ENCODE assay signal across 16 cellular contexts in the genomic region with DNA sequence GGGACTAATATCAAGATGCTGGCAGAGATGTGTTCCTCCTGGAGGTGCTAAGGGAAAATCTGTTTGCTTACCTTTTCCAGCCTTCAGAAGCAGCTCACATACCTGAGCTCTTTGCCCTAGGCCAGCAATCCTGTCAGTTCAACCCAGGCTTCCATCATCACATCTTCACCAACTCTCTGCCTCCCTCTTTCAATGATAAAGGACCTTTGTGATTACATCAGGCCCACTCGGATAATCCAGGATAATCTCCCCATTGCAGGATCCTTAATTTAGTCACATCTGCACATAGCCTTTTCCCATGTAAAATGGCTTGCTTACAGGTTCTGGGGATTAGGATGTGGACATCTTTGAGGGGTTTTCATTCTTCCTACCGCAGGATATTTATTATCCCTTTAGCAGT. TPM values are rescaled to one million over a fixed set of nuclear protein-coding genes. Genes with fewer than 3 reads are reported as not detected.
DNase-seq lines count a peak whose midpoint lies in the region; ATAC-seq lines count a peak whose summit lies in the region.
"Had no signal": no experiment of that assay in that cellular context is flagged by ENCODE, and none has a peak within 500 bp of the region (broad histone marks: within the 10 kb centered on the region; RNA-seq: fewer than 3 reads in every experiment).

No MANE protein-coding gene starts in this region.

- no peaks in the 10 kb centered on the region for H3K79me1 ChIP-seq in mesendoderm (ENCODE audit: low read length)

- H3K4ac ChIP-seq in mesendoderm (ENCODE audit: low read depth, low read length) = no peak overlapping the region

- H3K79me2 ChIP-seq in mesendoderm (ENCODE audit: control insufficient read depth, insufficient read depth, low read length) = no peaks in the 10 kb centered on the region

- WGBS in HUES64 = 25% methylated on average over 1 of the region's 2 CpGs
- WGBS in mesendoderm (ENCODE audit: extremely low coverage, insufficient coverage, low lambda C conversion rate) = no CpG with 5 or more reads among the region's 2 CpGs

- no peak for ATAC-seq in HG03432 (IDR thresholded peaks at IDR 0.05; ENCODE audit: unreplicated experiment)
- ATAC-seq in activated CD8-positive, alpha-beta T cell treated with anti-CD3 and anti-CD28 coated beads, Interleukin-2, amount 10 ng/mL, durations not matched to agents 7 days and 5 days = no peak
- ATAC-seq: A549 had no signal

- H3K27me3 Mint-ChIP-seq in activated CD8-positive, alpha-beta T cell treated with anti-CD3 and anti-CD28 coated beads, Interleukin-2, amount 10 ng/mL, durations not matched to agents 7 days and 5 days (ENCODE audit: low read depth) = no peaks in the 10 kb centered on the region
- H3K27me3 Mint-ChIP-seq: CD4-positive, alpha-beta T cell had no signal

- H2BK5ac ChIP-seq in mesendoderm (ENCODE audit: low read length) = no peak overlapping the region

- no peak overlapping the region for H3K23ac ChIP-seq in mesendoderm (ENCODE audit: low read length)

- peak overlapping the region; percentile 26; the same call in 1 of the 2 replicates for H3K27ac ChIP-seq in HUES64 (ENCODE audit: low read depth, low read length)
- H3K27ac ChIP-seq in mesendoderm (ENCODE audit: low read depth, low read length) = no peak overlapping the region
- H3K27ac ChIP-seq: 22Rv1, A549, C4-2B, GM23248 had no signal

- no peak overlapping the region for H3K27ac Mint-ChIP-seq in activated CD8-positive, alpha-beta T cell treated with anti-CD3 and anti-CD28 coated beads, Interleukin-2, amount 10 ng/mL, durations not matched to agents 7 days and 5 days
- H3K27ac Mint-ChIP-seq: CD4-positive, alpha-beta T cell had no signal

- H3K36me3 ChIP-seq in HUES64 (ENCODE audit: insufficient read depth, low read length) (peaks cover 2% of the 10 kb centered on the region; the same call in 1 of the 2 replicates), mesendoderm (ENCODE audit: control insufficient read depth, insufficient read depth, low read length) (no peaks in the 10 kb centered on the region)

- no peak overlapping the region for H3K4me2 ChIP-seq in mesendoderm (ENCODE audit: low read length)
- H3K4me2 ChIP-seq: A549 had no signal

- no peaks in the 10 kb centered on the region for H3K9me3 ChIP-seq in HUES64 (ENCODE audit: insufficient read depth, low read depth, low read length)
- H3K9me3 ChIP-seq: A549 had no signal

- no peak overlapping the region for H2BK15ac ChIP-seq in mesendoderm (replicated peaks; ENCODE audit: low read depth)

- no peak overlapping the region for H3K56ac ChIP-seq in mesendoderm (ENCODE audit: low read length)

- no peak overlapping the region for H3K18ac ChIP-seq in mesendoderm (ENCODE audit: low read length)

- H3K4me1 Mint-ChIP-seq in activated CD8-positive, alpha-beta T cell treated with anti-CD3 and anti-CD28 coated beads, Interleukin-2, amount 10 ng/mL, durations not matched to agents 7 days and 5 days (ENCODE audit: low read depth) = no peaks in the 10 kb centered on the region

- no peak overlapping the region for H4K8ac ChIP-seq in mesendoderm (ENCODE audit: low read depth, low read length)

- no peak overlapping the region for H2AK5ac ChIP-seq in mesendoderm (ENCODE audit: low read length)

- H3K4me3 Mint-ChIP-seq in activated CD8-positive, alpha-beta T cell treated with anti-CD3 and anti-CD28 coated beads, Interleukin-2, amount 10 ng/mL, durations not matched to agents 7 days and 5 days = no peak overlapping the region
- H3K4me3 Mint-ChIP-seq: CD4-positive, alpha-beta T cell had no signal

- peaks cover 2% of the 10 kb centered on the region for H3K36me3 Mint-ChIP-seq in activated CD8-positive, alpha-beta T cell treated with anti-CD3 and anti-CD28 coated beads, Interleukin-2, amount 10 ng/mL, durations not matched to agents 7 days and 5 days (ENCODE audit: low read depth)

- H4K5ac ChIP-seq in mesendoderm (ENCODE audit: low read length) = no peak overlapping the region

- POLR2A ChIA-PET in activated CD8-positive, alpha-beta T cell treated with anti-CD3 and anti-CD28 coated beads, Interleukin-2, amount 10 ng/mL, durations not matched to agents 7 days and 5 days (lab: Charles Lee) = no interaction called here

- CTCF ChIA-PET in activated CD8-positive, alpha-beta T cell treated with anti-CD3 and anti-CD28 coated beads, Interleukin-2, amount 10 ng/mL, durations not matched to agents 7 days and 5 days (lab: Charles Lee) = no interaction called here

- no peaks in the 10 kb centered on the region for H3K9me3 Mint-ChIP-seq in activated CD8-positive, alpha-beta T cell treated with anti-CD3 and anti-CD28 coated beads, Interleukin-2, amount 10 ng/mL, durations not matched to agents 7 days and 5 days (ENCODE audit: insufficient read depth)
- H3K9me3 Mint-ChIP-seq: CD4-positive, alpha-beta T cell had no signal

- H3K4me1 ChIP-seq in HUES64 (ENCODE audit: insufficient read depth, low read length) (peaks cover 14% of the 10 kb centered on the region), mesendoderm (ENCODE audit: control insufficient read depth, low read depth, low read length) (no peaks in the 10 kb centered on the region)
- H3K4me1 ChIP-seq: A549 had no signal

- DNase-seq in ELF-1 (ENCODE audit: low read depth, low spot score) (peak; percentile 70), NCI-H82 treated with DMSO at 0.1 percent for 48 hours (lab: John Stamatoyannopoulos, UW; ENCODE audit: unreplicated experiment) (peak; percentile 83), mesendoderm (peak; percentile 27), NCI-H1048 (lab: John Stamatoyannopoulos, UW) (no peak)
- DNase-seq in activated CD8-positive, alpha-beta T cell treated with anti-CD3 and anti-CD28 coated beads, Interleukin-2, amount 10 ng/mL, durations not matched to agents 7 days and 5 days = no peak
- DNase-seq: AML-193; CD4-positive, alpha-beta T cell; DMS153; DMS79; GF-D8; GM23248 had no signal

- H3K4me3 ChIP-seq in HUES64 (ENCODE audit: low read length) = no peak overlapping the region
- no peak overlapping the region for H3K4me3 ChIP-seq in mesendoderm (ENCODE audit: low read length)
- H3K4me3 ChIP-seq: A549, GM23248 had no signal

- no peaks in the 10 kb centered on the region for H3K27me3 ChIP-seq in HUES64 (ENCODE audit: insufficient read depth, low read length)
- H3K27me3 ChIP-seq in mesendoderm (ENCODE audit: insufficient read depth, low read length, poor library complexity) = no peaks in the 10 kb centered on the region

- no peak overlapping the region for H2BK120ac ChIP-seq in mesendoderm (ENCODE audit: low read depth, low read length)

- H3K9ac ChIP-seq in HUES64 (ENCODE audit: low read depth, low read length) (no peak overlapping the region), mesendoderm (ENCODE audit: low read length) (no peak overlapping the region)
- H3K9ac ChIP-seq: GM23248 had no signal

RNA-seq across cellular contexts. Expression of gene NSUN3, which starts 58.3 kb away (rescaled TPM):
- polyA plus RNA-seq in HUES64 (2013, experiment 1 of 2) = 6.5 TPM
- polyA plus RNA-seq in HUES64 (2013, experiment 2 of 2) = 7.7 TPM
- polyA plus RNA-seq in mesendoderm (2013, experiment 1 of 2) = 4.3 TPM
- 4.3 TPM for polyA plus RNA-seq in mesendoderm (2013, experiment 2 of 2)
- total RNA-seq in activated CD8-positive, alpha-beta T cell treated with anti-CD3 and anti-CD28 coated beads, Interleukin-2, amount 10 ng/mL, durations not matched to agents 7 days and 5 days = 10 to 100 TPM; 14.1 TPM

RNA-seq across cellular contexts. Expression of gene DHFR2, which starts 58.4 kb away (rescaled TPM):
- polyA plus RNA-seq in HUES64 (2013, experiment 1 of 2) = 2.4 TPM
- 3.2 TPM for polyA plus RNA-seq in HUES64 (2013, experiment 2 of 2)
- 1.6 TPM for polyA plus RNA-seq in mesendoderm (2013, experiment 1 of 2)
- polyA plus RNA-seq in mesendoderm (2013, experiment 2 of 2) = 1.5 TPM
- total RNA-seq in activated CD8-positive, alpha-beta T cell treated with anti-CD3 and anti-CD28 coated beads, Interleukin-2, amount 10 ng/mL, durations not matched to agents 7 days and 5 days = 1 to 10 TPM; 6.4 to 8.1 TPM

Comparison
In these comparisons a context has a peak if more than half of its experiments do, and no peak if none do; other contexts are left out.
1. DNase-seq: peak in ELF-1 (single experiment), NCI-H82 treated with DMSO at 0.1 percent for 48 hours (single experiment) and mesendoderm (single experiment); none in activated CD8-positive, alpha-beta T cell treated with anti-CD3 and anti-CD28 coated beads, Interleukin-2, amount 10 ng/mL, durations not matched to agents 7 days and 5 days (single experiment) and NCI-H1048 (single experiment).